In genomic region chr5:179733764-179734126, GRCh38 we compare ENCODE assay signal across 8 cellular contexts. TPM values are rescaled to one million over a fixed set of nuclear protein-coding genes. Genes with fewer than 3 reads are reported as not detected.
DNase-seq lines count a peak whose midpoint lies in the region; ATAC-seq lines count a peak whose summit lies in the region.

No MANE protein-coding gene starts in this region.

- peak overlapping the region; percentile 95 for H3K4me3 Mint-ChIP-seq in activated naive CD8-positive, alpha-beta T cell treated with anti-CD3 and anti-CD28 coated beads for 36 hours
- H3K4me3 Mint-ChIP-seq in immature natural killer cell: peak overlapping the region; percentile 93 to 95 (median 94)
- H3K4me3 Mint-ChIP-seq in stimulated activated naive B cell treated with anti-CD40 and anti-IgM and Interleukin-4, amounts not matched to agents 10 μg/mL and 1 μg/mL and 100 μg/mL, for 72 hours: peak overlapping the region; percentile 87 to 92

- no peak for ATAC-seq in stimulated activated naive B cell treated with anti-CD40 and anti-IgM and Interleukin-4, amounts not matched to agents 10 μg/mL and 1 μg/mL and 100 μg/mL, for 72 hours (replicated peaks)
- no peak for ATAC-seq in HG03280 (IDR thresholded peaks at IDR 0.05; ENCODE audit: unreplicated experiment)

- H3K9ac ChIP-seq in HUES48 (ENCODE audit: low read depth, low read length): peak overlapping the region; percentile 93

- H3K9me3 Mint-ChIP-seq in activated naive CD8-positive, alpha-beta T cell treated with anti-CD3 and anti-CD28 coated beads for 36 hours: no peaks in the 10 kb centered on the region
- no peaks in the 10 kb centered on the region for H3K9me3 Mint-ChIP-seq in immature natural killer cell
- H3K9me3 Mint-ChIP-seq in stimulated activated naive B cell treated with anti-CD40 and anti-IgM and Interleukin-4, amounts not matched to agents 10 μg/mL and 1 μg/mL and 100 μg/mL, for 72 hours: no peaks in the 10 kb centered on the region

- H3K4me1 Mint-ChIP-seq in activated naive CD8-positive, alpha-beta T cell treated with anti-CD3 and anti-CD28 coated beads for 36 hours: peaks cover 47% of the 10 kb centered on the region
- H3K4me1 Mint-ChIP-seq in immature natural killer cell: peaks cover 43 to 63% of the 10 kb centered on the region in 2 donors
- peaks cover 30 to 58% of the 10 kb centered on the region in 2 donors for H3K4me1 Mint-ChIP-seq in stimulated activated naive B cell treated with anti-CD40 and anti-IgM and Interleukin-4, amounts not matched to agents 10 μg/mL and 1 μg/mL and 100 μg/mL, for 72 hours

- 0 out of 2 replicates have a peak, but pooled peaks cover 3% of the 10 kb centered on the region for H3K4me1 ChIP-seq in HUES48 (ENCODE audit: control insufficient read depth, insufficient read depth, low read length)

- peak overlapping the region; percentile 93 for H3K27ac ChIP-seq in HUES48 (ENCODE audit: low read depth, low read length)

- no peaks in the 10 kb centered on the region for H3K27me3 Mint-ChIP-seq in activated naive CD8-positive, alpha-beta T cell treated with anti-CD3 and anti-CD28 coated beads for 36 hours
- peaks cover 2 to 4% (median 4%) of the 10 kb centered on the region in 3 donors for H3K27me3 Mint-ChIP-seq in immature natural killer cell (ENCODE audit: low read depth in 3 of 3)
- H3K27me3 Mint-ChIP-seq in stimulated activated naive B cell treated with anti-CD40 and anti-IgM and Interleukin-4, amounts not matched to agents 10 μg/mL and 1 μg/mL and 100 μg/mL, for 72 hours: no peaks in the 10 kb centered on the region

- no peaks in the 10 kb centered on the region for H3K27me3 ChIP-seq in HUES48 (ENCODE audit: control insufficient read depth, insufficient read depth, low read length)

- DNase-seq in activated naive CD8-positive, alpha-beta T cell treated with anti-CD3 and anti-CD28 coated beads for 36 hours: no peak
- no peak for DNase-seq in immature natural killer cell
- DNase-seq in stimulated activated naive B cell treated with anti-CD40 and anti-IgM and Interleukin-4, amounts not matched to agents 10 μg/mL and 1 μg/mL and 100 μg/mL, for 72 hours: no peak
- no peak for DNase-seq in NCI-H2196 treated with DMSO at 0.1 percent for 48 hours (lab: John Stamatoyannopoulos, UW; ENCODE audit: unreplicated experiment)
- DNase-seq in NCI-H524 (lab: John Stamatoyannopoulos, UW): no peak
- no peak for DNase-seq in ureter (ENCODE audit: low spot score)

- H3K36me3 Mint-ChIP-seq in activated naive CD8-positive, alpha-beta T cell treated with anti-CD3 and anti-CD28 coated beads for 36 hours: peaks cover 37% of the 10 kb centered on the region
- peaks cover 0 to 18% (median 0%) of the 10 kb centered on the region in 3 donors for H3K36me3 Mint-ChIP-seq in immature natural killer cell
- H3K36me3 Mint-ChIP-seq in stimulated activated naive B cell treated with anti-CD40 and anti-IgM and Interleukin-4, amounts not matched to agents 10 μg/mL and 1 μg/mL and 100 μg/mL, for 72 hours: peaks cover 31 to 44% of the 10 kb centered on the region in 2 donors

- no peaks in the 10 kb centered on the region for H3K9me3 ChIP-seq in HUES48 (ENCODE audit: control insufficient read depth, insufficient read depth, low read length)

- peak overlapping the region; percentile 92 for H3K27ac Mint-ChIP-seq in activated naive CD8-positive, alpha-beta T cell treated with anti-CD3 and anti-CD28 coated beads for 36 hours
- peak overlapping the region; percentile 93 to 98 (median 96) for H3K27ac Mint-ChIP-seq in immature natural killer cell
- peak overlapping the region; percentile 93 for H3K27ac Mint-ChIP-seq in stimulated activated naive B cell treated with anti-CD40 and anti-IgM and Interleukin-4, amounts not matched to agents 10 μg/mL and 1 μg/mL and 100 μg/mL, for 72 hours

- peak overlapping the region; percentile 80 for H3K4me3 ChIP-seq in HUES48 (ENCODE audit: low read depth, low read length)

- peaks cover 44% of the 10 kb centered on the region for H3K36me3 ChIP-seq in HUES48 (ENCODE audit: control insufficient read depth, insufficient read depth, low read length)

RNA-seq across cellular contexts. Expression of gene MAML1, which starts 1.1 kb away (rescaled TPM):
- total RNA-seq in activated naive CD8-positive, alpha-beta T cell treated with anti-CD3 and anti-CD28 coated beads for 36 hours: 10 to 100 TPM; 24.1 to 24.2 TPM
- 1 to 10 TPM in 2 of 3 donors, under 1 TPM in 1; 0.59 to 8.5 (median 1.5) TPM for polyA plus RNA-seq in immature natural killer cell
- 37.7 TPM for total RNA-seq in ureter

RNA-seq across cellular contexts. Expression of gene CANX, which starts 35.0 kb away (rescaled TPM):
- 100 to 1,000 TPM; 535 to 571 TPM for total RNA-seq in activated naive CD8-positive, alpha-beta T cell treated with anti-CD3 and anti-CD28 coated beads for 36 hours
- 100 to 1,000 TPM; 240 to 326 (median 325) TPM for polyA plus RNA-seq in immature natural killer cell
- 584 TPM for total RNA-seq in ureter

RNA-seq across cellular contexts. Expression of gene CBY3, which starts 52.9 kb away (rescaled TPM):
- 1 to 10 TPM in 1 of 2 experiments, under 1 TPM in 1; 0.68 to 1.1 TPM for total RNA-seq in activated naive CD8-positive, alpha-beta T cell treated with anti-CD3 and anti-CD28 coated beads for 36 hours
- polyA plus RNA-seq in immature natural killer cell: 1 to 10 TPM in 1 of 3 donors, under 1 TPM in 2; 0.56 to 1.3 (median 0.86) TPM
- not detected for total RNA-seq in ureter
